In genomic region chr22:24530965-24531364, GRCh38 we compare ENCODE assay signal across 4 cellular contexts. TPM values are rescaled to one million over a fixed set of nuclear protein-coding genes. Genes with fewer than 3 reads are reported as not detected.
"Had no signal": no experiment of that assay in that cellular context is flagged by ENCODE, and none has a peak within 500 bp of the region (broad histone marks: within the 10 kb centered on the region; RNA-seq: fewer than 3 reads in every experiment).

No MANE protein-coding gene starts in this region.

RNA-seq across cellular contexts. Expression of gene UPB1, which starts 35.8 kb away (rescaled TPM):
- total RNA-seq: GM23338, H4, H7, HT1080 had no signal
